ENCODE assay signal across 15 cellular contexts in genomic region chr15:85771781-85772445, GRCh38. TPM values are rescaled to one million over a fixed set of nuclear protein-coding genes. Genes with fewer than 3 reads are reported as not detected.
DNase-seq lines count a peak whose midpoint lies in the region; ATAC-seq and TF ChIP-seq lines count a peak whose summit lies in the region.
"Had no signal": no experiment of that assay in that cellular context is flagged by ENCODE, and none has a peak within 500 bp of the region (broad histone marks: within the 10 kb centered on the region; RNA-seq: fewer than 3 reads in every experiment).

No MANE protein-coding gene starts in this region.

- no peaks in the 10 kb centered on the region for H3K9me3 ChIP-seq in breast epithelium

- no peaks in the 10 kb centered on the region for H3K27me3 ChIP-seq in breast epithelium
- H3K27me3 ChIP-seq: dorsolateral prefrontal cortex had no signal

- ATAC-seq in left ventricle myocardium superior (peak; percentile 67), HG02678 (IDR thresholded peaks at IDR 0.05; ENCODE audit: unreplicated experiment) (no peak)

- no peak for TF ChIP-seq POLR2A in breast epithelium (IDR thresholded peaks at IDR 0.05)

- H3K36me3 ChIP-seq in breast epithelium = no peaks in the 10 kb centered on the region

- H3K27ac ChIP-seq in breast epithelium = peak overlapping the region; percentile 84 to 98
- H3K27ac ChIP-seq: C4-2B, SK-N-MC had no signal

- DNase-seq in AG20443 (ENCODE audit: low spot score) (peak; percentile 81), breast epithelium (ENCODE audit: low spot score in 2 of 2) (peak; percentile 59 to 63), left ventricle myocardium superior (peak; percentile 75), pulmonary artery endothelial cell (ENCODE audit: low read depth, low spot score) (peak; percentile 7), occipital lobe (lab: John Stamatoyannopoulos, UW) (no peak), glomerular visceral epithelial cell (ENCODE audit: extremely low spot score) (no peak)
- no peak for DNase-seq in stimulated activated CD8-positive, alpha-beta memory T cell treated with anti-CD3 and anti-CD28 coated beads, Interleukin-4, amount 100 ng/mL, for 48 hours
- DNase-seq: activated CD4-positive, alpha-beta T cell treated with anti-CD3 and anti-CD28 coated beads, Interleukin-2, amount 10 ng/mL, durations not matched to agents 24 days and 14 days; activated naive CD4-positive, alpha-beta T cell treated with Interleukin-2 at 50 U/mL for 16 hours; dorsolateral prefrontal cortex; NCI-H524 treated with DMSO at 0.1 percent for 48 hours; posterior cingulate gyrus had no signal

- intact Hi-C loops in breast epithelium (cut with DNase I; ENCODE audit: low total_unique reads) (no loop called here), left ventricle myocardium superior (cut with micrococcal nuclease) (no loop called here)

- no peak for TF ChIP-seq CTCF in breast epithelium (IDR thresholded peaks at IDR 0.05)

- peak overlapping the region in 1 of 3 donors; percentile 29 for H3K4me3 ChIP-seq in breast epithelium
- H3K4me3 ChIP-seq: dorsolateral prefrontal cortex, SK-N-MC had no signal

- H3K4me1 ChIP-seq in breast epithelium = peaks cover 11 to 16% of the 10 kb centered on the region in 2 donors

RNA-seq across cellular contexts. Expression of gene KLHL25, which starts 22.8 kb away (rescaled TPM):
- total RNA-seq in breast epithelium (10 to 100 TPM; 10.9 to 21.0 (median 15.1) TPM), left ventricle myocardium superior (3.8 TPM), pulmonary artery endothelial cell (3.6 and 5.7 TPM in 2 replicates), occipital lobe (32.3 TPM)

Comparison
In these comparisons a context has a peak if more than half of its experiments do, and no peak if none do; other contexts are left out.
1. DNase-seq: peak in AG20443 (single experiment), breast epithelium (2 of 2), left ventricle myocardium superior (single experiment) and pulmonary artery endothelial cell (single experiment); none in occipital lobe (single experiment), stimulated activated CD8-positive, alpha-beta memory T cell treated with anti-CD3 and anti-CD28 coated beads, Interleukin-4, amount 100 ng/mL, for 48 hours (single experiment) and glomerular visceral epithelial cell (single experiment).